In genomic region chr20:63898882-63899558, GRCh38 we compare ENCODE assay signal across 16 cellular contexts. TPM values are rescaled to one million over a fixed set of nuclear protein-coding genes. Genes with fewer than 3 reads are reported as not detected.
DNase-seq lines count a peak whose midpoint lies in the region; ATAC-seq, FAIRE-seq and TF ChIP-seq lines count a peak whose summit lies in the region.
"Had no signal": no experiment of that assay in that cellular context is flagged by ENCODE, and none has a peak within 500 bp of the region (broad histone marks: within the 10 kb centered on the region; RNA-seq: fewer than 3 reads in every experiment).

No MANE protein-coding gene starts in this region.

- H3K9ac ChIP-seq in OCI-LY1 (ENCODE audit: low read length) (no peak overlapping the region; the same call in 1 of the 2 replicates), K562 (ENCODE audit: insufficient read depth in 1 of 2, low read depth in 2 of 2, low read length in 2 of 2) (peak overlapping the region in 1 of 2 experiments; percentile 73; a peak in 1 of 4 replicates)

- 28% methylated on average over 10 of the region's 10 CpGs for WGBS in K562 (ENCODE audit: insufficient coverage, low coverage, missing lambda C conversion rate)
- WGBS in testis, 2 donors: 81% methylated on average over 10 of the region's 10 CpGs

- DNase-seq in natural killer cell: no peak
- no peak for DNase-seq in natural killer cell treated with Interleukin-12 subunit alpha and Interleukin-12 subunit beta and Interleukin-15 and Interleukin-18, amount 100 ng/mL, for 72 hours (ENCODE audit: low spot score)
- DNase-seq in K562 (ENCODE audit: extremely low read depth in 1 of 4, low spot score in 3 of 4): peak in 2 of 4 experiments; percentile 29 to 45
- peak; percentile 58 for DNase-seq in testis
- DNase-seq in NCI-H69 (lab: John Stamatoyannopoulos, UW): no peak
- DNase-seq in cerebellum (ENCODE audit: low spot score): no peak
- DNase-seq: BE2C, NCI-H1048, NCI-H446 treated with DMSO at 0.1 percent for 48 hours had no signal

- in situ Hi-C loops in K562 (cut with MboI): no loop called here

- H3K4me1 ChIP-seq in OCI-LY1 (ENCODE audit: insufficient read depth, low read length, severe bottlenecking) (peaks cover 41% of the 10 kb centered on the region), K562 (replicated peaks in 1 of 2; ENCODE audit: control insufficient read depth in 2 of 2, insufficient read depth in 2 of 2, low read length in 2 of 2) (peaks cover 28 to 52% of the 10 kb centered on the region in 2 experiments), testis (peaks cover 32% of the 10 kb centered on the region)
- H3K4me1 ChIP-seq: BE2C had no signal

- H3K4me1 Mint-ChIP-seq in natural killer cell: peaks cover 51 to 58% of the 10 kb centered on the region in 2 donors
- peaks cover 38 to 51% of the 10 kb centered on the region in 2 donors for H3K4me1 Mint-ChIP-seq in natural killer cell treated with Interleukin-12 subunit alpha and Interleukin-12 subunit beta and Interleukin-15 and Interleukin-18, amount 100 ng/mL, for 72 hours (ENCODE audit: low read depth in 2 of 2)

- no peaks in the 10 kb centered on the region for H3K9me1 ChIP-seq in K562 (ENCODE audit: control insufficient read depth, insufficient read depth, low read length)

- TF ChIP-seq POLR2A in K562 (conservative IDR thresholded peaks at IDR 0.05): no peak
- TF ChIP-seq POLR2A in testis (IDR thresholded peaks at IDR 0.05): no peak

- peaks cover 10% of the 10 kb centered on the region; the same call in 1 of the 2 replicates for H3K36me3 ChIP-seq in OCI-LY1 (ENCODE audit: insufficient read depth, low read length)
- peaks cover 34% of the 10 kb centered on the region; the same call in 2 of the 3 replicates for H3K36me3 ChIP-seq in K562 (ENCODE audit: control insufficient read depth, insufficient read depth, low read length)
- H3K36me3 ChIP-seq in testis (ENCODE audit: low read depth, missing control alignments): no peaks in the 10 kb centered on the region
- H3K36me3 ChIP-seq: ascending aorta had no signal

- no peak for TF ChIP-seq CTCF in natural killer cell (IDR thresholded peaks at IDR 0.05)
- TF ChIP-seq CTCF in OCI-LY1 (IDR thresholded peaks at IDR 0.05; ENCODE audit: low read length): no peak
- TF ChIP-seq CTCF in K562 (IDR thresholded peaks at IDR 0.05 in 2 of 3, conservative IDR thresholded peaks at IDR 0.05 in 1 of 3; ENCODE audit: insufficient read depth in 2 of 3, low read depth in 1 of 3, low read length in 3 of 3): no peak
- TF ChIP-seq CTCF in testis (IDR thresholded peaks at IDR 0.05): no peak

- no peaks in the 10 kb centered on the region for H3K27me3 ChIP-seq in OCI-LY1 (ENCODE audit: insufficient read depth, low read length)
- no peaks in the 10 kb centered on the region for H3K27me3 ChIP-seq in K562 (ENCODE audit: control insufficient read depth in 2 of 2, insufficient read depth in 2 of 2, low read length in 2 of 2)
- no peaks in the 10 kb centered on the region for H3K27me3 ChIP-seq in testis
- H3K27me3 ChIP-seq: ascending aorta, BE2C had no signal

- POLR2A ChIA-PET in K562 (lab: Yijun Ruan, JAX): interaction anchor here (1.2 kb wide), 1 partner anchor 8 kb away, joined by 3 read pairs; no protein-coding TSS in a partner anchor

- H3K4me3 Mint-ChIP-seq in natural killer cell: no peak overlapping the region
- no peak overlapping the region for H3K4me3 Mint-ChIP-seq in natural killer cell treated with Interleukin-12 subunit alpha and Interleukin-12 subunit beta and Interleukin-15 and Interleukin-18, amount 100 ng/mL, for 72 hours

- no peaks in the 10 kb centered on the region for H3K9me2 ChIP-seq in OCI-LY1 (ENCODE audit: low read depth, low read length)

- ATAC-seq in natural killer cell: no peak
- ATAC-seq in natural killer cell treated with Interleukin-12 subunit alpha and Interleukin-12 subunit beta and Interleukin-15 and Interleukin-18, amount 100 ng/mL, for 72 hours: no peak
- ATAC-seq in K562: no peak
- no peak for ATAC-seq in GM21529 (IDR thresholded peaks at IDR 0.05; ENCODE audit: unreplicated experiment)

- H3K79me2 ChIP-seq in OCI-LY1 (ENCODE audit: insufficient read depth, low read length) (peaks cover 64% of the 10 kb centered on the region), K562 (ENCODE audit: control insufficient read depth, insufficient read depth, low read length) (peaks cover 78% of the 10 kb centered on the region)

- TF ChIP-seq RAD21 in K562 (CRISPR knock-in tag; conservative IDR thresholded peaks at IDR 0.05 in 1 of 2, IDR thresholded peaks at IDR 0.05 in 1 of 2): no peak

- peak overlapping the region; percentile 34 for H3K27ac ChIP-seq in OCI-LY1 (ENCODE audit: low read depth, low read length, poor library complexity, severe bottlenecking)
- no peak overlapping the region for H3K27ac ChIP-seq in K562 (ENCODE audit: extremely low read depth, low read depth, low read length)
- no peak overlapping the region for H3K27ac ChIP-seq in testis
- H3K27ac ChIP-seq: ascending aorta, SK-N-MC had no signal

- CTCF ChIA-PET in K562 (lab: Yijun Ruan, JAX; ENCODE audit: low intra/inter-chr PET ratio): interaction anchor here (0.7 kb wide), 1 partner anchor 10 kb away, joined by 3 read pairs; no protein-coding TSS in a partner anchor

- H4K20me1 ChIP-seq in OCI-LY1 (ENCODE audit: insufficient read depth, low read length) (no peaks in the 10 kb centered on the region), K562 (replicated peaks; ENCODE audit: control insufficient read depth, insufficient read depth, low read length) (peaks cover 27% of the 10 kb centered on the region)

- no peak overlapping the region for H2AFZ ChIP-seq in OCI-LY1 (ENCODE audit: low read length)
- no peak overlapping the region for H2AFZ ChIP-seq in K562 (ENCODE audit: low read depth, low read length)

- no peaks in the 10 kb centered on the region for H3K9me3 Mint-ChIP-seq in natural killer cell
- no peaks in the 10 kb centered on the region for H3K9me3 Mint-ChIP-seq in natural killer cell treated with Interleukin-12 subunit alpha and Interleukin-12 subunit beta and Interleukin-15 and Interleukin-18, amount 100 ng/mL, for 72 hours

- intact Hi-C loops in natural killer cell (cut with micrococcal nuclease) (no loop called here), K562 (cut with micrococcal nuclease) (no loop called here), testis (cut with DNase I; ENCODE audit: low total_unique reads) (no loop called here)

- H3K27me3 Mint-ChIP-seq in natural killer cell (ENCODE audit: low read depth in 2 of 2): no peaks in the 10 kb centered on the region
- H3K27me3 Mint-ChIP-seq in natural killer cell treated with Interleukin-12 subunit alpha and Interleukin-12 subunit beta and Interleukin-15 and Interleukin-18, amount 100 ng/mL, for 72 hours: no peaks in the 10 kb centered on the region

- no TSS peak for BruUV-seq in K562 (replicated peaks; lab: Mats Ljungman, UMichigan)

- FAIRE-seq in K562 (lab: Jason Lieb, UNC): peak; percentile 15
- FAIRE-seq: G401.6 had no signal

- no peaks in the 10 kb centered on the region for H3K9me3 ChIP-seq in OCI-LY1 (ENCODE audit: low read length)
- no peaks in the 10 kb centered on the region for H3K9me3 ChIP-seq in K562 (replicated peaks; ENCODE audit: control insufficient read depth, insufficient read depth, low read depth, low read length)
- H3K9me3 ChIP-seq in testis: no peaks in the 10 kb centered on the region
- H3K9me3 ChIP-seq: ascending aorta, BE2C had no signal

- no peak overlapping the region for H3K4me2 ChIP-seq in OCI-LY1 (ENCODE audit: low read length)
- H3K4me2 ChIP-seq in K562 (ENCODE audit: insufficient read depth, low read length): peak overlapping the region; percentile 21; the same call in 1 of the 2 replicates

- H3K36me3 Mint-ChIP-seq in natural killer cell: no peaks in the 10 kb centered on the region
- H3K36me3 Mint-ChIP-seq in natural killer cell treated with Interleukin-12 subunit alpha and Interleukin-12 subunit beta and Interleukin-15 and Interleukin-18, amount 100 ng/mL, for 72 hours: peaks cover 6% of the 10 kb centered on the region

- H3K4me3 ChIP-seq in OCI-LY1 (ENCODE audit: low read depth, low read length, poor library complexity, severe bottlenecking): no peak overlapping the region
- no peak overlapping the region for H3K4me3 ChIP-seq in K562
- H3K4me3 ChIP-seq in testis: no peak overlapping the region
- H3K4me3 ChIP-seq: ascending aorta, SK-N-MC had no signal

- H3F3A ChIP-seq in OCI-LY1 (ENCODE audit: insufficient read depth, low read length): no peaks in the 10 kb centered on the region

- 0 out of 2 replicates have a peak, but pooled peaks have one; percentile 12 for TF ChIP-seq EP300 in K562 (IDR thresholded peaks at IDR 0.05; ENCODE audit: low read length)

- H3K27ac Mint-ChIP-seq in natural killer cell: peak overlapping the region; percentile 66 to 91
- peak overlapping the region in 1 of 2 donors; percentile 19 for H3K27ac Mint-ChIP-seq in natural killer cell treated with Interleukin-12 subunit alpha and Interleukin-12 subunit beta and Interleukin-15 and Interleukin-18, amount 100 ng/mL, for 72 hours

RNA-seq across cellular contexts. Expression of gene DNAJC5, which starts 4.1 kb away (rescaled TPM):
- total RNA-seq in natural killer cell (10 to 100 TPM; 27.5 to 45.1 (median 42.8) TPM), K562 (2014; rRNA removed) (31.3 and 41.1 TPM in 2 replicates), K562 (2014; rRNA removed; fragmentation: Illumina TruSeq; extraction: Trizol) (10.3 and 13.4 TPM in 2 replicates), K562 (2015; rRNA removed; fragmentation: Illumina TruSeq; extraction: Trizol) (28.4 and 29.5 TPM in 2 replicates), K562 (2021) (42.3 and 42.8 TPM in 2 replicates), testis (10 to 100 TPM; 58.2 to 64.8 TPM), cerebellum (53.4 TPM)
- 10 to 100 TPM; 67.6 to 89.1 TPM for total RNA-seq in natural killer cell treated with Interleukin-12 subunit alpha and Interleukin-12 subunit beta and Interleukin-15 and Interleukin-18, amount 100 ng/mL, for 72 hours
- total RNA-seq in K562 (2011; cell fraction: chromatin; rRNA removed; ENCODE audit: low replicate concordance): 54.4 and 105 TPM in 2 replicates
- total RNA-seq in K562 (2011; cell fraction: nucleolus; rRNA removed): 56.5 and 57.4 TPM in 2 replicates
- 36.4 and 43.2 TPM in 2 replicates for total RNA-seq in K562 (2011; cell fraction: nucleoplasm; rRNA removed)
- polyA plus RNA-seq in K562 (2011; rRNA removed) (22.4 and 23.4 TPM in 2 replicates), K562 (2014; fragmentation: Illumina TruSeq; extraction: Trizol) (21.8 and 27.2 TPM in 2 replicates), K562 (2014; fragmentation: Nextera tagmentation; extraction: Ambion mirVana) (under 1 TPM; 0.95 to 0.99 TPM), K562 (2014; rRNA removed) (25.5 and 26.3 TPM in 2 replicates), testis (ENCODE audit: insufficient read depth, low read depth, low replicate concordance) (35.6 TPM)
- 25.9 and 38.5 TPM in 2 replicates for polyA plus RNA-seq in K562 (2011; cell fraction: cytosol; rRNA removed)
- 42.6 and 52.5 TPM in 2 replicates for polyA plus RNA-seq in K562 (2011; cell fraction: nucleus; rRNA removed)
- 28.8 and 29.1 TPM in 2 replicates for polyA plus RNA-seq in K562 (2012)
- 17.3 and 29.6 TPM in 2 replicates for polyA minus RNA-seq in K562 (2011; rRNA and poly(A)+ RNA removed)
- polyA minus RNA-seq in K562 (2011; cell fraction: cytosol; rRNA and poly(A)+ RNA removed): 26.0 and 31.4 TPM in 2 replicates
- polyA minus RNA-seq in K562 (2011; cell fraction: nucleus; rRNA and poly(A)+ RNA removed): 10.2 and 12.2 TPM in 2 replicates

RNA-seq across cellular contexts. Expression of gene TPD52L2, which starts 34.0 kb away (rescaled TPM):
- total RNA-seq in natural killer cell (10 to 100 TPM; 36.8 to 47.2 (median 45.1) TPM), K562 (2014; rRNA removed) (54.7 and 69.8 TPM in 2 replicates), K562 (2014; rRNA removed; fragmentation: Illumina TruSeq; extraction: Trizol) (60.6 and 66.7 TPM in 2 replicates), K562 (2015; rRNA removed; fragmentation: Illumina TruSeq; extraction: Trizol) (74.6 and 76.2 TPM in 2 replicates), K562 (2021) (94.2 and 95.4 TPM in 2 replicates), testis (100 to 1,000 TPM; 100 to 132 TPM), cerebellum (33.1 TPM)
- total RNA-seq in natural killer cell treated with Interleukin-12 subunit alpha and Interleukin-12 subunit beta and Interleukin-15 and Interleukin-18, amount 100 ng/mL, for 72 hours: 10 to 100 TPM; 48.8 to 60.0 TPM
- 66.8 and 118 TPM in 2 replicates for total RNA-seq in K562 (2011; cell fraction: chromatin; rRNA removed; ENCODE audit: low replicate concordance)
- 62.7 and 66.1 TPM in 2 replicates for total RNA-seq in K562 (2011; cell fraction: nucleolus; rRNA removed)
- total RNA-seq in K562 (2011; cell fraction: nucleoplasm; rRNA removed): 60.7 and 71.2 TPM in 2 replicates
- polyA plus RNA-seq in K562 (2011; rRNA removed) (97.8 and 117 TPM in 2 replicates), K562 (2014; fragmentation: Illumina TruSeq; extraction: Trizol) (112 and 115 TPM in 2 replicates), K562 (2014; fragmentation: Nextera tagmentation; extraction: Ambion mirVana) (1 to 10 TPM; 1.9 to 9.3 TPM), K562 (2014; rRNA removed) (98.5 and 99.5 TPM in 2 replicates), testis (ENCODE audit: insufficient read depth, low read depth, low replicate concordance) (89.9 TPM)
- polyA plus RNA-seq in K562 (2011; cell fraction: cytosol; rRNA removed): 109 and 128 TPM in 2 replicates
- polyA plus RNA-seq in K562 (2011; cell fraction: nucleus; rRNA removed): 76.7 and 81.1 TPM in 2 replicates
- 73.1 and 95.5 TPM in 2 replicates for polyA plus RNA-seq in K562 (2012)
- polyA minus RNA-seq in K562 (2011; rRNA and poly(A)+ RNA removed): 48.0 and 69.0 TPM in 2 replicates
- polyA minus RNA-seq in K562 (2011; cell fraction: cytosol; rRNA and poly(A)+ RNA removed): 69.2 and 82.6 TPM in 2 replicates
- 18.4 and 23.2 TPM in 2 replicates for polyA minus RNA-seq in K562 (2011; cell fraction: nucleus; rRNA and poly(A)+ RNA removed)

RNA-seq across cellular contexts. Expression of gene ABHD16B, which starts 37.7 kb away (rescaled TPM):
- total RNA-seq in natural killer cell: not detected
- total RNA-seq in natural killer cell treated with Interleukin-12 subunit alpha and Interleukin-12 subunit beta and Interleukin-15 and Interleukin-18, amount 100 ng/mL, for 72 hours: not detected
- total RNA-seq in K562 (2011; cell fraction: chromatin; rRNA removed; ENCODE audit: low replicate concordance): not detected in 2 replicates
- not detected in 2 replicates for total RNA-seq in K562 (2011; cell fraction: nucleolus; rRNA removed)
- total RNA-seq in K562 (2011; cell fraction: nucleoplasm; rRNA removed): not detected in 2 replicates
- total RNA-seq in K562 (2014; rRNA removed): not detected in 2 replicates
- not detected in 2 replicates for total RNA-seq in K562 (2014; rRNA removed; fragmentation: Illumina TruSeq; extraction: Trizol)
- total RNA-seq in K562 (2015; rRNA removed; fragmentation: Illumina TruSeq; extraction: Trizol): not detected in 2 replicates
- not detected in 2 replicates for total RNA-seq in K562 (2021)
- polyA plus RNA-seq in K562 (2011; rRNA removed): not detected in 2 replicates
- not detected in 2 replicates for polyA plus RNA-seq in K562 (2011; cell fraction: cytosol; rRNA removed)
- not detected in 2 replicates for polyA plus RNA-seq in K562 (2011; cell fraction: nucleus; rRNA removed)
- polyA plus RNA-seq in K562 (2012): not detected in 2 replicates
- polyA plus RNA-seq in K562 (2014; fragmentation: Illumina TruSeq; extraction: Trizol): not detected in 2 replicates
- polyA plus RNA-seq in K562 (2014; fragmentation: Nextera tagmentation; extraction: Ambion mirVana): not detected
- polyA plus RNA-seq in K562 (2014; rRNA removed): not detected in 2 replicates
- not detected in 2 replicates for polyA minus RNA-seq in K562 (2011; rRNA and poly(A)+ RNA removed)
- not detected in 2 replicates for polyA minus RNA-seq in K562 (2011; cell fraction: cytosol; rRNA and poly(A)+ RNA removed)
- polyA minus RNA-seq in K562 (2011; cell fraction: nucleus; rRNA and poly(A)+ RNA removed): not detected in 2 replicates
- total RNA-seq in testis: 10 to 100 TPM; 13.8 to 20.9 TPM
- 10.8 TPM for polyA plus RNA-seq in testis (ENCODE audit: insufficient read depth, low read depth, low replicate concordance)
- not detected for total RNA-seq in cerebellum
- total RNA-seq: ascending aorta, liver, omental fat pad had no signal

RNA-seq across cellular contexts. Expression of gene UCKL1, which starts 57.2 kb away (rescaled TPM):
- total RNA-seq in natural killer cell (10 to 100 TPM; 49.9 to 58.1 (median 49.9) TPM), K562 (2014; rRNA removed) (28.5 and 36.8 TPM in 2 replicates), K562 (2014; rRNA removed; fragmentation: Illumina TruSeq; extraction: Trizol) (7.9 and 10.8 TPM in 2 replicates), K562 (2015; rRNA removed; fragmentation: Illumina TruSeq; extraction: Trizol) (21.5 and 24.1 TPM in 2 replicates), K562 (2021) (46.1 and 52.8 TPM in 2 replicates), testis (10 to 100 TPM; 72.6 to 78.0 TPM), cerebellum (20.7 TPM)
- 10 to 100 TPM; 32.6 to 52.9 TPM for total RNA-seq in natural killer cell treated with Interleukin-12 subunit alpha and Interleukin-12 subunit beta and Interleukin-15 and Interleukin-18, amount 100 ng/mL, for 72 hours
- total RNA-seq in K562 (2011; cell fraction: chromatin; rRNA removed; ENCODE audit: low replicate concordance): 103 and 254 TPM in 2 replicates
- total RNA-seq in K562 (2011; cell fraction: nucleolus; rRNA removed): 128 and 153 TPM in 2 replicates
- 102 and 113 TPM in 2 replicates for total RNA-seq in K562 (2011; cell fraction: nucleoplasm; rRNA removed)
- polyA plus RNA-seq in K562 (2011; rRNA removed) (26.9 and 40.4 TPM in 2 replicates), K562 (2014; fragmentation: Illumina TruSeq; extraction: Trizol) (24.2 and 36.6 TPM in 2 replicates), K562 (2014; fragmentation: Nextera tagmentation; extraction: Ambion mirVana) (1 to 10 TPM; 3.1 to 6.6 TPM), K562 (2014; rRNA removed) (49.0 and 57.1 TPM in 2 replicates), testis (ENCODE audit: insufficient read depth, low read depth, low replicate concordance) (35.0 TPM)
- 35.2 and 67.5 TPM in 2 replicates for polyA plus RNA-seq in K562 (2011; cell fraction: cytosol; rRNA removed)
- polyA plus RNA-seq in K562 (2011; cell fraction: nucleus; rRNA removed): 185 and 221 TPM in 2 replicates
- polyA plus RNA-seq in K562 (2012): 35.3 and 54.9 TPM in 2 replicates
- polyA minus RNA-seq in K562 (2011; rRNA and poly(A)+ RNA removed): 14.0 and 18.9 TPM in 2 replicates
- 20.3 and 21.6 TPM in 2 replicates for polyA minus RNA-seq in K562 (2011; cell fraction: cytosol; rRNA and poly(A)+ RNA removed)
- 40.1 and 51.8 TPM in 2 replicates for polyA minus RNA-seq in K562 (2011; cell fraction: nucleus; rRNA and poly(A)+ RNA removed)

Comparison
In these comparisons a context has a peak if more than half of its experiments do, and no peak if none do; other contexts are left out.
1. RNA of gene ABHD16B, which starts 37.7 kb away (total RNA-seq): 13.8 to 20.9 TPM in testis; not detected in natural killer cell, not detected in K562, not detected in natural killer cell treated with Interleukin-12 subunit alpha and Interleukin-12 subunit beta and Interleukin-15 and Interleukin-18, amount 100 ng/mL, for 72 hours and not detected in cerebellum (single experiment); every median in the first group is over 10 times any median in the second.